8 cellular contexts compared by ENCODE assay signal in genomic region chr2:193608451-193608850, GRCh38.
"Had no signal": no experiment of that assay in that cellular context is flagged by ENCODE, and none has a peak within 500 bp of the region (broad histone marks: within the 10 kb centered on the region; RNA-seq: fewer than 3 reads in every experiment).

No MANE protein-coding gene starts in this region.

- FAIRE-seq: G401.6, GM12878, GM12891, GM12892, GM18507, GM19239 had no signal

- DNase-seq: GDM1, GF-D8 had no signal

- ATAC-seq: GM12878 had no signal

- H3K4me3 ChIP-seq: GM12878 had no signal
